ENCODE assay signal across 8 cellular contexts in the genomic region with DNA sequence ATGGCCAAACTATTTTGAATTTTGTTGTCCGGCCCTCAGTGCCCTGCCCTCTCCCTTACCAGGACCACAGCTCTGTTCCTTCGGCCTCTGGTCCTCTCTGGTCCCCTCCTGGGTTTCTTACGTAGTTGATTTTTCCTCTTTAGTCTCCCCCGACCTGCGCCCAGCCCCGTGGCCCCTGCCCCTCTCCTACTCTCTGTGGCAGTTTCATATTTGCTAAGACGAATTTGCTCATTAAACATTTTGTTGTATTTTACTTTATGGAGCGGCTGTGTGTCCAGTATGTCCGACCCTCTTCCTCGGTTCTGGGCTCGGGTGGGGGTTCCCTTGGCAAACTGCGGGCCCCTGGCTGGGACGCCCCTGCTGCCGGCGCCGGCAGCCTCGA. TPM values are rescaled to one million over a fixed set of nuclear protein-coding genes. Genes with fewer than 3 reads are reported as not detected.
DNase-seq lines count a peak whose midpoint lies in the region; ATAC-seq, FAIRE-seq and TF ChIP-seq lines count a peak whose summit lies in the region.

No MANE protein-coding gene starts in this region.

- DNase-seq in activated T-cell treated with anti-CD3 and anti-CD28 coated beads, Interleukin-2, amount 50 U/mL, for 4 hours: no peak
- DNase-seq in activated T-cell treated with anti-CD3 and anti-CD28 coated beads, Interleukin-2, amount 50 U/mL, for 1 hour: no peak
- DNase-seq in astrocyte (ENCODE audit: low read depth) (no peak), HepG2 (ENCODE audit: low spot score) (no peak), tibial nerve (ENCODE audit: low spot score in 2 of 2) (no peak), T1000 (lab: John Stamatoyannopoulos, UW) (no peak), A172 (ENCODE audit: low spot score) (no peak)

- H3K27me3 ChIP-seq in astrocyte (ENCODE audit: insufficient read depth, low read length) (no peaks in the 10 kb centered on the region), HepG2 (ENCODE audit: control insufficient read depth in 1 of 2, insufficient read depth in 2 of 2, low read length in 2 of 2) (no peaks in the 10 kb centered on the region; a peak in 1 of 5 replicates), tibial nerve (no peaks in the 10 kb centered on the region)

- H4K20me1 ChIP-seq in astrocyte (ENCODE audit: insufficient read depth, low read length) (peaks cover 87% of the 10 kb centered on the region), HepG2 (ENCODE audit: insufficient read depth, low read length) (peaks cover 27% of the 10 kb centered on the region)

- H3K4me3 ChIP-seq in astrocyte (ENCODE audit: insufficient read depth, low read depth, low read length): peak overlapping the region; percentile 93
- H3K4me3 ChIP-seq in HepG2 (replicated peaks in 1 of 3; ENCODE audit: insufficient read depth in 1 of 3, low read depth in 2 of 3, low read length in 3 of 3): peak overlapping the region; percentile 38 to 89 (median 89); a peak in 5 of 6 replicates
- H3K4me3 ChIP-seq in tibial nerve: peak overlapping the region; percentile 70 to 90 (median 80)

- TF ChIP-seq EP300 in HepG2 (IDR thresholded peaks at IDR 0.05; ENCODE audit: low read depth in 2 of 2, low read length in 2 of 2): no peak
- no peak for TF ChIP-seq EP300 in HepG2 (CRISPR knock-in tag; IDR thresholded peaks at IDR 0.05; ENCODE audit: borderline replicate concordance)
- no peak for TF ChIP-seq EP300 in tibial nerve (IDR thresholded peaks at IDR 0.05)

- intact Hi-C loops in HepG2 (cut with micrococcal nuclease; ENCODE audit: unreplicated experiment): no loop called here

- no peak for ATAC-seq in activated T-cell treated with anti-CD3 and anti-CD28 coated beads, Interleukin-2, amount 50 U/mL, for 4 hours
- ATAC-seq in HepG2 (no peak; the same call in 2 of the 3 replicates), HG03457 (IDR thresholded peaks at IDR 0.05; ENCODE audit: unreplicated experiment) (no peak)

- H3K79me2 ChIP-seq in astrocyte (ENCODE audit: insufficient read depth, low read length) (peaks cover 91% of the 10 kb centered on the region), HepG2 (ENCODE audit: insufficient read depth, low read length) (peaks cover 74% of the 10 kb centered on the region)

- peaks cover 66% of the 10 kb centered on the region for H3K4me1 Mint-ChIP-seq in activated T-cell treated with anti-CD3 and anti-CD28 coated beads, Interleukin-2, amount 50 U/mL, for 4 hours (ENCODE audit: low read depth)
- peaks cover 32% of the 10 kb centered on the region for H3K4me1 Mint-ChIP-seq in astrocyte (ENCODE audit: low read depth, unreplicated experiment)

- WGBS in HepG2 (ENCODE audit: low lambda C conversion rate): 48% methylated on average over 17 of the region's 17 CpGs
- WGBS in tibial nerve, 2 donors: 19 to 21% methylated on average over 15 to 17 of the region's 17 CpGs

- no peak for TF ChIP-seq POLR2A in HepG2 (IDR thresholded peaks at IDR 0.05; ENCODE audit: insufficient read depth in 1 of 2, low read depth in 2 of 2, low read length in 2 of 2)
- TF ChIP-seq POLR2A in tibial nerve (IDR thresholded peaks at IDR 0.05): no peak

- POLR2A ChIA-PET in HepG2 (lab: Yijun Ruan, JAX): interaction anchor here (1.3 to 1.5 kb wide), 2 partner anchors 9 to 20 kb away, joined by 4 to 7 read pairs; a partner anchor contains a TSS

- no peak for TF ChIP-seq RAD21 in HepG2 (CRISPR knock-in tag; IDR thresholded peaks at IDR 0.05)

- H3K36me3 Mint-ChIP-seq in activated T-cell treated with anti-CD3 and anti-CD28 coated beads, Interleukin-2, amount 50 U/mL, for 4 hours (ENCODE audit: insufficient read depth): peaks cover 32% of the 10 kb centered on the region
- peaks cover 9% of the 10 kb centered on the region for H3K36me3 Mint-ChIP-seq in astrocyte (ENCODE audit: low read depth, unreplicated experiment)

- TF ChIP-seq CTCF in astrocyte (IDR thresholded peaks at IDR 0.05; ENCODE audit: insufficient read depth, low read depth, low read length) (no peak), HepG2 (CRISPR knock-in tag; IDR thresholded peaks at IDR 0.05) (no peak), tibial nerve (IDR thresholded peaks at IDR 0.05) (no peak)

- peak overlapping the region; percentile 97 for H3K9ac ChIP-seq in astrocyte (ENCODE audit: low read length)
- H3K9ac ChIP-seq in HepG2 (ENCODE audit: insufficient read depth, low read depth, low read length): peak overlapping the region; percentile 94; the same call in 1 of the 2 replicates

- in situ Hi-C loops in HepG2 (cut with HindIII; ENCODE audit: extremely low pct_ligation_motif_present, low pct_unique_long_range_greater_than_20kb): no loop called here

- no peak overlapping the region for H2AFZ ChIP-seq in astrocyte (ENCODE audit: low read depth, low read length)
- H2AFZ ChIP-seq in HepG2 (ENCODE audit: low read length): no peak overlapping the region

- H3K4me3 Mint-ChIP-seq in activated T-cell treated with anti-CD3 and anti-CD28 coated beads, Interleukin-2, amount 50 U/mL, for 4 hours: peak overlapping the region; percentile 63
- H3K4me3 Mint-ChIP-seq in astrocyte (ENCODE audit: unreplicated experiment): peak overlapping the region; percentile 79

- H3K9me3 ChIP-seq in astrocyte (ENCODE audit: insufficient read depth, low read depth, low read length) (no peaks in the 10 kb centered on the region), HepG2 (ENCODE audit: low read length) (no peaks in the 10 kb centered on the region), tibial nerve (no peaks in the 10 kb centered on the region)

- no peaks in the 10 kb centered on the region for H3K9me3 Mint-ChIP-seq in activated T-cell treated with anti-CD3 and anti-CD28 coated beads, Interleukin-2, amount 50 U/mL, for 4 hours
- peaks cover 1% of the 10 kb centered on the region for H3K9me3 Mint-ChIP-seq in astrocyte (ENCODE audit: unreplicated experiment)

- H3K4me2 ChIP-seq in astrocyte (ENCODE audit: low read length) (peak overlapping the region; percentile 92), HepG2 (ENCODE audit: low read depth, low read length) (peak overlapping the region; percentile 58)

- FAIRE-seq in astrocyte (lab: Jason Lieb, UNC): no peak
- no peak for FAIRE-seq in HepG2 (lab: Jason Lieb, UNC)

- peaks cover 28% of the 10 kb centered on the region for H3K4me1 ChIP-seq in astrocyte (ENCODE audit: insufficient read depth, low read length)
- peaks cover 40% of the 10 kb centered on the region for H3K4me1 ChIP-seq in HepG2 (ENCODE audit: insufficient read depth, low read length)
- peaks cover 0 to 64% (median 33%) of the 10 kb centered on the region in 4 donors for H3K4me1 ChIP-seq in tibial nerve

- H3K36me3 ChIP-seq in astrocyte (ENCODE audit: insufficient read depth, low read length) (peaks cover 3% of the 10 kb centered on the region), HepG2 (replicated peaks in 1 of 2; ENCODE audit: control insufficient read depth in 1 of 2, insufficient read depth in 2 of 2, low read length in 2 of 2) (peaks cover 26 to 48% of the 10 kb centered on the region in 2 experiments; a peak in 4 of 5 replicates), tibial nerve (peaks cover 0 to 58% (median 33%) of the 10 kb centered on the region in 3 donors)

- H3K27ac ChIP-seq in astrocyte (ENCODE audit: low read depth, low read length) (no peak overlapping the region), HepG2 (ENCODE audit: extremely low read length, insufficient read depth, low read length) (peak overlapping the region; percentile 52), tibial nerve (peak overlapping the region in 3 of 4 donors; percentile 89 to 94 (median 92))

- peak overlapping the region; percentile 91 for H3K27ac Mint-ChIP-seq in astrocyte (ENCODE audit: unreplicated experiment)

- BruUV-seq in HepG2 (replicated peaks; lab: Mats Ljungman, UMichigan): no TSS peak

- CTCF ChIA-PET in HepG2 (lab: Yijun Ruan, JAX; ENCODE audit: low intra/inter-chr PET ratio, low total read pairs): no interaction called here

- no peaks in the 10 kb centered on the region for H3K27me3 Mint-ChIP-seq in activated T-cell treated with anti-CD3 and anti-CD28 coated beads, Interleukin-2, amount 50 U/mL, for 4 hours (ENCODE audit: low read depth)
- no peaks in the 10 kb centered on the region for H3K27me3 Mint-ChIP-seq in astrocyte (ENCODE audit: low read depth, unreplicated experiment)

RNA-seq across cellular contexts. Expression of a gene that starts 0.6 kb away (rescaled TPM):
- total RNA-seq in activated T-cell treated with anti-CD3 and anti-CD28 coated beads, Interleukin-2, amount 50 U/mL, for 4 hours: 10 to 100 TPM; 55.0 to 61.4 (median 55.2) TPM
- total RNA-seq in astrocyte (145 and 156 TPM in 2 replicates), HepG2 (2016; rRNA removed; fragmentation: Illumina TruSeq; extraction: Trizol) (28.9 and 32.6 TPM in 2 replicates), tibial nerve (100 to 1,000 TPM in 3 of 4 donors, 10 to 100 TPM in 1; 92.0 to 164 (median 118) TPM)
- total RNA-seq in HepG2 (2016; cell fraction: cytosol; rRNA removed; fragmentation: Illumina TruSeq; extraction: Trizol; ENCODE audit: low read depth): 52.8 and 53.7 TPM in 2 replicates
- total RNA-seq in HepG2 (2016; cell fraction: insoluble cytoplasmic fraction; rRNA removed; fragmentation: Illumina TruSeq; extraction: Trizol): 25.9 and 29.9 TPM in 2 replicates
- 128 and 129 TPM in 2 replicates for total RNA-seq in HepG2 (2016; cell fraction: membrane; rRNA removed; fragmentation: Illumina TruSeq; extraction: Trizol)
- 16.4 and 20.8 TPM in 2 replicates for total RNA-seq in HepG2 (2016; cell fraction: nucleus; rRNA removed; fragmentation: Illumina TruSeq; extraction: Trizol)
- polyA plus RNA-seq in HepG2 (2011; rRNA removed): 31.7 and 43.7 TPM in 2 replicates
- polyA plus RNA-seq in HepG2 (2011; cell fraction: cytosol; rRNA removed): 46.0 and 71.9 TPM in 2 replicates
- 59.6 and 61.3 TPM in 2 replicates for polyA plus RNA-seq in HepG2 (2011; cell fraction: nucleus; rRNA removed)
- polyA plus RNA-seq in HepG2 (2012): 69.9 and 79.8 TPM in 2 replicates
- 193 and 205 TPM in 2 replicates for polyA plus RNA-seq in HepG2 (2016; cell fraction: cytosol; fragmentation: Illumina TruSeq; extraction: Trizol; ENCODE audit: low read depth)
- 64.3 and 84.2 TPM in 2 replicates for polyA plus RNA-seq in HepG2 (2016; cell fraction: insoluble cytoplasmic fraction; fragmentation: Illumina TruSeq; extraction: Trizol; ENCODE audit: low read depth)
- 245 and 288 TPM in 2 replicates for polyA plus RNA-seq in HepG2 (2016; cell fraction: membrane; fragmentation: Illumina TruSeq; extraction: Trizol; ENCODE audit: low read depth)
- 57.0 and 57.7 TPM in 2 replicates for polyA plus RNA-seq in HepG2 (2016; cell fraction: nucleus; fragmentation: Illumina TruSeq; extraction: Trizol; ENCODE audit: insufficient read depth, low read depth)
- polyA minus RNA-seq in HepG2 (2011; rRNA and poly(A)+ RNA removed; ENCODE audit: low replicate concordance): 37.6 and 70.9 TPM in 2 replicates
- polyA minus RNA-seq in HepG2 (2011; cell fraction: cytosol; rRNA and poly(A)+ RNA removed): 66.7 and 69.6 TPM in 2 replicates
- polyA minus RNA-seq in HepG2 (2011; cell fraction: nucleus; rRNA and poly(A)+ RNA removed): 14.3 and 14.4 TPM in 2 replicates
- total RNA-seq in A172 (2014; rRNA removed; shearing (Covaris generic)): 135 and 138 TPM in 2 replicates

RNA-seq across cellular contexts. Expression of a gene that starts 19.6 kb away (rescaled TPM):
- 100 to 1,000 TPM; 467 to 532 (median 476) TPM for total RNA-seq in activated T-cell treated with anti-CD3 and anti-CD28 coated beads, Interleukin-2, amount 50 U/mL, for 4 hours
- 183 and 194 TPM in 2 replicates for total RNA-seq in astrocyte
- total RNA-seq in HepG2 (2016; rRNA removed; fragmentation: Illumina TruSeq; extraction: Trizol): 124 and 127 TPM in 2 replicates
- 22.0 and 23.9 TPM in 2 replicates for total RNA-seq in HepG2 (2016; cell fraction: cytosol; rRNA removed; fragmentation: Illumina TruSeq; extraction: Trizol; ENCODE audit: low read depth)
- total RNA-seq in HepG2 (2016; cell fraction: insoluble cytoplasmic fraction; rRNA removed; fragmentation: Illumina TruSeq; extraction: Trizol): 117 and 129 TPM in 2 replicates
- 34.1 and 39.9 TPM in 2 replicates for total RNA-seq in HepG2 (2016; cell fraction: membrane; rRNA removed; fragmentation: Illumina TruSeq; extraction: Trizol)
- total RNA-seq in HepG2 (2016; cell fraction: nucleus; rRNA removed; fragmentation: Illumina TruSeq; extraction: Trizol): 67.4 and 78.0 TPM in 2 replicates
- polyA plus RNA-seq in HepG2 (2011; rRNA removed): 84.3 and 116 TPM in 2 replicates
- 64.9 and 87.3 TPM in 2 replicates for polyA plus RNA-seq in HepG2 (2011; cell fraction: cytosol; rRNA removed)
- 388 and 484 TPM in 2 replicates for polyA plus RNA-seq in HepG2 (2011; cell fraction: nucleus; rRNA removed)
- 86.8 and 111 TPM in 2 replicates for polyA plus RNA-seq in HepG2 (2012)
- polyA plus RNA-seq in HepG2 (2016; cell fraction: cytosol; fragmentation: Illumina TruSeq; extraction: Trizol; ENCODE audit: low read depth): 10.3 TPM in 2 replicates
- polyA plus RNA-seq in HepG2 (2016; cell fraction: insoluble cytoplasmic fraction; fragmentation: Illumina TruSeq; extraction: Trizol; ENCODE audit: low read depth): 146 and 162 TPM in 2 replicates
- 21.2 and 21.5 TPM in 2 replicates for polyA plus RNA-seq in HepG2 (2016; cell fraction: membrane; fragmentation: Illumina TruSeq; extraction: Trizol; ENCODE audit: low read depth)
- 178 and 182 TPM in 2 replicates for polyA plus RNA-seq in HepG2 (2016; cell fraction: nucleus; fragmentation: Illumina TruSeq; extraction: Trizol; ENCODE audit: insufficient read depth, low read depth)
- polyA minus RNA-seq in HepG2 (2011; rRNA and poly(A)+ RNA removed; ENCODE audit: low replicate concordance): 124 and 144 TPM in 2 replicates
- 41.7 and 55.9 TPM in 2 replicates for polyA minus RNA-seq in HepG2 (2011; cell fraction: cytosol; rRNA and poly(A)+ RNA removed)
- polyA minus RNA-seq in HepG2 (2011; cell fraction: nucleus; rRNA and poly(A)+ RNA removed): 60.4 and 76.0 TPM in 2 replicates
- 100 to 1,000 TPM; 115 to 242 (median 141) TPM for total RNA-seq in tibial nerve
- 143 and 169 TPM in 2 replicates for total RNA-seq in A172 (2014; rRNA removed; shearing (Covaris generic))

RNA-seq across cellular contexts. Expression of a gene that starts 26.4 kb away (rescaled TPM):
- total RNA-seq in activated T-cell treated with anti-CD3 and anti-CD28 coated beads, Interleukin-2, amount 50 U/mL, for 4 hours: 1 to 10 TPM; 3.9 to 7.8 (median 4.8) TPM
- total RNA-seq in astrocyte: 12.2 and 12.8 TPM in 2 replicates
- 7.0 and 8.8 TPM in 2 replicates for total RNA-seq in HepG2 (2016; rRNA removed; fragmentation: Illumina TruSeq; extraction: Trizol)
- total RNA-seq in HepG2 (2016; cell fraction: cytosol; rRNA removed; fragmentation: Illumina TruSeq; extraction: Trizol; ENCODE audit: low read depth): 10.8 and 12.3 TPM in 2 replicates
- total RNA-seq in HepG2 (2016; cell fraction: insoluble cytoplasmic fraction; rRNA removed; fragmentation: Illumina TruSeq; extraction: Trizol): 4.5 and 9.6 TPM in 2 replicates
- 15.2 and 19.5 TPM in 2 replicates for total RNA-seq in HepG2 (2016; cell fraction: membrane; rRNA removed; fragmentation: Illumina TruSeq; extraction: Trizol)
- total RNA-seq in HepG2 (2016; cell fraction: nucleus; rRNA removed; fragmentation: Illumina TruSeq; extraction: Trizol): 4.3 and 4.4 TPM in 2 replicates
- polyA plus RNA-seq in HepG2 (2011; rRNA removed): 4.7 and 6.2 TPM in 2 replicates
- polyA plus RNA-seq in HepG2 (2011; cell fraction: cytosol; rRNA removed): 3.2 and 6.1 TPM in 2 replicates
- polyA plus RNA-seq in HepG2 (2011; cell fraction: nucleus; rRNA removed): 12.9 and 13.3 TPM in 2 replicates
- polyA plus RNA-seq in HepG2 (2012): 4.6 and 4.9 TPM in 2 replicates
- 17.8 and 22.3 TPM in 2 replicates for polyA plus RNA-seq in HepG2 (2016; cell fraction: cytosol; fragmentation: Illumina TruSeq; extraction: Trizol; ENCODE audit: low read depth)
- 10.6 and 16.4 TPM in 2 replicates for polyA plus RNA-seq in HepG2 (2016; cell fraction: insoluble cytoplasmic fraction; fragmentation: Illumina TruSeq; extraction: Trizol; ENCODE audit: low read depth)
- polyA plus RNA-seq in HepG2 (2016; cell fraction: membrane; fragmentation: Illumina TruSeq; extraction: Trizol; ENCODE audit: low read depth): 23.8 and 25.2 TPM in 2 replicates
- 20.2 and 22.7 TPM in 2 replicates for polyA plus RNA-seq in HepG2 (2016; cell fraction: nucleus; fragmentation: Illumina TruSeq; extraction: Trizol; ENCODE audit: insufficient read depth, low read depth)
- polyA minus RNA-seq in HepG2 (2011; rRNA and poly(A)+ RNA removed; ENCODE audit: low replicate concordance): 4.4 and 6.2 TPM in 2 replicates
- 1.8 and 3.4 TPM in 2 replicates for polyA minus RNA-seq in HepG2 (2011; cell fraction: cytosol; rRNA and poly(A)+ RNA removed)
- 2.2 and 3.9 TPM in 2 replicates for polyA minus RNA-seq in HepG2 (2011; cell fraction: nucleus; rRNA and poly(A)+ RNA removed)
- 10 to 100 TPM; 14.5 to 39.6 (median 16.1) TPM for total RNA-seq in tibial nerve
- total RNA-seq in A172 (2014; rRNA removed; shearing (Covaris generic)): 2.6 and 6.0 TPM in 2 replicates

RNA-seq across cellular contexts. Expression of a gene that starts 31.0 kb away (rescaled TPM):
- total RNA-seq in activated T-cell treated with anti-CD3 and anti-CD28 coated beads, Interleukin-2, amount 50 U/mL, for 4 hours: 10 to 100 TPM; 46.2 to 54.1 (median 52.7) TPM
- total RNA-seq in astrocyte (28.4 and 30.0 TPM in 2 replicates), HepG2 (2016; rRNA removed; fragmentation: Illumina TruSeq; extraction: Trizol) (18.4 and 19.6 TPM in 2 replicates), tibial nerve (10 to 100 TPM in 2 of 4 donors, 1 to 10 TPM in 2; 5.7 to 19.4 (median 8.8) TPM)
- total RNA-seq in HepG2 (2016; cell fraction: cytosol; rRNA removed; fragmentation: Illumina TruSeq; extraction: Trizol; ENCODE audit: low read depth): 34.0 and 35.7 TPM in 2 replicates
- 17.7 and 20.9 TPM in 2 replicates for total RNA-seq in HepG2 (2016; cell fraction: insoluble cytoplasmic fraction; rRNA removed; fragmentation: Illumina TruSeq; extraction: Trizol)
- 38.4 and 42.1 TPM in 2 replicates for total RNA-seq in HepG2 (2016; cell fraction: membrane; rRNA removed; fragmentation: Illumina TruSeq; extraction: Trizol)
- total RNA-seq in HepG2 (2016; cell fraction: nucleus; rRNA removed; fragmentation: Illumina TruSeq; extraction: Trizol): 10.8 and 12.4 TPM in 2 replicates
- 49.5 and 52.6 TPM in 2 replicates for polyA plus RNA-seq in HepG2 (2011; rRNA removed)
- 38.8 and 63.7 TPM in 2 replicates for polyA plus RNA-seq in HepG2 (2011; cell fraction: cytosol; rRNA removed)
- polyA plus RNA-seq in HepG2 (2011; cell fraction: nucleus; rRNA removed): 31.7 and 33.0 TPM in 2 replicates
- 36.3 and 55.4 TPM in 2 replicates for polyA plus RNA-seq in HepG2 (2012)
- 26.5 and 29.6 TPM in 2 replicates for polyA plus RNA-seq in HepG2 (2016; cell fraction: cytosol; fragmentation: Illumina TruSeq; extraction: Trizol; ENCODE audit: low read depth)
- polyA plus RNA-seq in HepG2 (2016; cell fraction: insoluble cytoplasmic fraction; fragmentation: Illumina TruSeq; extraction: Trizol; ENCODE audit: low read depth): 17.0 and 19.4 TPM in 2 replicates
- polyA plus RNA-seq in HepG2 (2016; cell fraction: membrane; fragmentation: Illumina TruSeq; extraction: Trizol; ENCODE audit: low read depth): 31.3 and 37.7 TPM in 2 replicates
- 21.8 and 23.7 TPM in 2 replicates for polyA plus RNA-seq in HepG2 (2016; cell fraction: nucleus; fragmentation: Illumina TruSeq; extraction: Trizol; ENCODE audit: insufficient read depth, low read depth)
- 18.8 and 71.6 TPM in 2 replicates for polyA minus RNA-seq in HepG2 (2011; rRNA and poly(A)+ RNA removed; ENCODE audit: low replicate concordance)
- 32.7 and 49.8 TPM in 2 replicates for polyA minus RNA-seq in HepG2 (2011; cell fraction: cytosol; rRNA and poly(A)+ RNA removed)
- 8.4 and 9.6 TPM in 2 replicates for polyA minus RNA-seq in HepG2 (2011; cell fraction: nucleus; rRNA and poly(A)+ RNA removed)
- total RNA-seq in A172 (2014; rRNA removed; shearing (Covaris generic)): 7.3 and 20.2 TPM in 2 replicates

RNA-seq across cellular contexts. Expression of a gene that starts 33.6 kb away (rescaled TPM):
- total RNA-seq in activated T-cell treated with anti-CD3 and anti-CD28 coated beads, Interleukin-2, amount 50 U/mL, for 4 hours: 10 to 100 TPM; 27.1 to 31.5 (median 28.5) TPM
- total RNA-seq in astrocyte: 35.8 and 36.6 TPM in 2 replicates
- total RNA-seq in HepG2 (2016; rRNA removed; fragmentation: Illumina TruSeq; extraction: Trizol): 3.0 and 4.4 TPM in 2 replicates
- total RNA-seq in HepG2 (2016; cell fraction: cytosol; rRNA removed; fragmentation: Illumina TruSeq; extraction: Trizol; ENCODE audit: low read depth): 4.9 and 7.2 TPM in 2 replicates
- 1.4 and 3.8 TPM in 2 replicates for total RNA-seq in HepG2 (2016; cell fraction: insoluble cytoplasmic fraction; rRNA removed; fragmentation: Illumina TruSeq; extraction: Trizol)
- 6.2 and 8.6 TPM in 2 replicates for total RNA-seq in HepG2 (2016; cell fraction: membrane; rRNA removed; fragmentation: Illumina TruSeq; extraction: Trizol)
- total RNA-seq in HepG2 (2016; cell fraction: nucleus; rRNA removed; fragmentation: Illumina TruSeq; extraction: Trizol): 3.4 and 4.3 TPM in 2 replicates
- 6.0 and 7.0 TPM in 2 replicates for polyA plus RNA-seq in HepG2 (2011; rRNA removed)
- 4.7 and 7.3 TPM in 2 replicates for polyA plus RNA-seq in HepG2 (2011; cell fraction: cytosol; rRNA removed)
- polyA plus RNA-seq in HepG2 (2011; cell fraction: nucleus; rRNA removed): 27.6 and 35.1 TPM in 2 replicates
- polyA plus RNA-seq in HepG2 (2012): 18.9 and 26.2 TPM in 2 replicates
- 32.0 and 36.6 TPM in 2 replicates for polyA plus RNA-seq in HepG2 (2016; cell fraction: cytosol; fragmentation: Illumina TruSeq; extraction: Trizol; ENCODE audit: low read depth)
- 11.3 and 16.8 TPM in 2 replicates for polyA plus RNA-seq in HepG2 (2016; cell fraction: insoluble cytoplasmic fraction; fragmentation: Illumina TruSeq; extraction: Trizol; ENCODE audit: low read depth)
- 30.4 and 35.3 TPM in 2 replicates for polyA plus RNA-seq in HepG2 (2016; cell fraction: membrane; fragmentation: Illumina TruSeq; extraction: Trizol; ENCODE audit: low read depth)
- 20.0 and 25.7 TPM in 2 replicates for polyA plus RNA-seq in HepG2 (2016; cell fraction: nucleus; fragmentation: Illumina TruSeq; extraction: Trizol; ENCODE audit: insufficient read depth, low read depth)
- 7.9 and 9.8 TPM in 2 replicates for polyA minus RNA-seq in HepG2 (2011; rRNA and poly(A)+ RNA removed; ENCODE audit: low replicate concordance)
- polyA minus RNA-seq in HepG2 (2011; cell fraction: cytosol; rRNA and poly(A)+ RNA removed): 8.1 and 9.1 TPM in 2 replicates
- 7.1 and 8.8 TPM in 2 replicates for polyA minus RNA-seq in HepG2 (2011; cell fraction: nucleus; rRNA and poly(A)+ RNA removed)
- 10 to 100 TPM; 24.1 to 67.5 (median 35.0) TPM for total RNA-seq in tibial nerve
- 13.0 and 21.6 TPM in 2 replicates for total RNA-seq in A172 (2014; rRNA removed; shearing (Covaris generic))
